Comparison of ENCODE assay signal across 1 cellular context in the genomic region with DNA sequence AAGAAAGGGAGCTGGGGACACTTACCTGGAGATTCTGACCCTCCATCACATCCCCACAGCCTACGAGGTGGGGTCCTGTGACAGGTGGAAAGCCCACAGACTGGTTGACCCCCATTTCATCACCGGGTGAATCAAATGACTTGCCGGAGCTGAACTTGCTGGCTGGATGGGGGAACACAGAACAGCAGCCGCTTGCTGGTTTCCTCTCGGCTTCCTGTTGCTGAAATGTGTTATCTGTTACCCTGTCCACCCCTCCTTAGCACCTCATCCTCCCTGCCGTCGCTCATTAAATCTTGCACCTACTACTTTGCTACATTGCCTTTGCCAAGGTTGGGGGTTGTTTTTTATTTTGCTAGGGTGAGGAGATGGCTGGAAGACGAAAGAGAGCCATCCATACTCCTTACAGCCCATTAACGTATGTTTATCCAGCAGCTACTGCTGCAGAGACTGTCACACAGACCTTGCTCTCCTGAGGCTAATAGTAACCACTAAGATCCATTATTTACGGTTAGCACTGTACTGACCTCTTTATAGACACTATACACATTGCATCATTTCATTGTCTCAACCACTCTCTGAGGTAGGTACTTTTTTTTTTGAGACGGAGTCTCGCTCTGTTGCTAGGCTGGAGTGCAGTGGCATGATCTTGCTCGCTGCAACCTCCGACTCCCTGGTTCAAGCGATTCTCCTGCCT.
TF ChIP-seq lines count a peak whose summit lies in the region.

No MANE protein-coding gene starts in this region.

TF ChIP-seq in WTC11, 78 proteins besides CTCF, POLR2A, EP300 and RAD21 (continued from another document):
- TF ChIP-seq, protein P1, sequence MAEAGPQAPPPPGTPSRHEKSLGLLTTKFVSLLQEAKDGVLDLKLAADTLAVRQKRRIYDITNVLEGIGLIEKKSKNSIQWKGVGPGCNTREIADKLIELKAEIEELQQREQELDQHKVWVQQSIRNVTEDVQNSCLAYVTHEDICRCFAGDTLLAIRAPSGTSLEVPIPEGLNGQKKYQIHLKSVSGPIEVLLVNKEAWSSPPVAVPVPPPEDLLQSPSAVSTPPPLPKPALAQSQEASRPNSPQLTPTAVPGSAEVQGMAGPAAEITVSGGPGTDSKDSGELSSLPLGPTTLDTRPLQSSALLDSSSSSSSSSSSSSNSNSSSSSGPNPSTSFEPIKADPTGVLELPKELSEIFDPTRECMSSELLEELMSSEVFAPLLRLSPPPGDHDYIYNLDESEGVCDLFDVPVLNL (CRISPR knock-in tag; IDR thresholded peaks at IDR 0.05; ENCODE audit: borderline replicate concordance, low read depth) = no peak
- TF ChIP-seq, protein P2, sequence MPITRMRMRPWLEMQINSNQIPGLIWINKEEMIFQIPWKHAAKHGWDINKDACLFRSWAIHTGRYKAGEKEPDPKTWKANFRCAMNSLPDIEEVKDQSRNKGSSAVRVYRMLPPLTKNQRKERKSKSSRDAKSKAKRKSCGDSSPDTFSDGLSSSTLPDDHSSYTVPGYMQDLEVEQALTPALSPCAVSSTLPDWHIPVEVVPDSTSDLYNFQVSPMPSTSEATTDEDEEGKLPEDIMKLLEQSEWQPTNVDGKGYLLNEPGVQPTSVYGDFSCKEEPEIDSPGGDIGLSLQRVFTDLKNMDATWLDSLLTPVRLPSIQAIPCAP (CRISPR knock-in tag; IDR thresholded peaks at IDR 0.05) = no peak
- TF ChIP-seq, protein P3, sequence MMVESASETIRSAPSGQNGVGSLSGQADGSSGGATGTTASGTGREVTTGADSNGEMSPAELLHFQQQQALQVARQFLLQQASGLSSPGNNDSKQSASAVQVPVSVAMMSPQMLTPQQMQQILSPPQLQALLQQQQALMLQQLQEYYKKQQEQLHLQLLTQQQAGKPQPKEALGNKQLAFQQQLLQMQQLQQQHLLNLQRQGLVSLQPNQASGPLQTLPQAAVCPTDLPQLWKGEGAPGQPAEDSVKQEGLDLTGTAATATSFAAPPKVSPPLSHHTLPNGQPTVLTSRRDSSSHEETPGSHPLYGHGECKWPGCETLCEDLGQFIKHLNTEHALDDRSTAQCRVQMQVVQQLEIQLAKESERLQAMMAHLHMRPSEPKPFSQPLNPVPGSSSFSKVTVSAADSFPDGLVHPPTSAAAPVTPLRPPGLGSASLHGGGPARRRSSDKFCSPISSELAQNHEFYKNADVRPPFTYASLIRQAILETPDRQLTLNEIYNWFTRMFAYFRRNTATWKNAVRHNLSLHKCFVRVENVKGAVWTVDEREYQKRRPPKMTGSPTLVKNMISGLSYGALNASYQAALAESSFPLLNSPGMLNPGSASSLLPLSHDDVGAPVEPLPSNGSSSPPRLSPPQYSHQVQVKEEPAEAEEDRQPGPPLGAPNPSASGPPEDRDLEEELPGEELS (CRISPR knock-in tag; IDR thresholded peaks at IDR 0.05) = no peak
- no peak for TF ChIP-seq NFE2L1 (CRISPR knock-in tag; IDR thresholded peaks at IDR 0.05)
- no peak for TF ChIP-seq ZNF219 (CRISPR knock-in tag; IDR thresholded peaks at IDR 0.05; ENCODE audit: borderline replicate concordance)
- no peak for TF ChIP-seq MXD4 (CRISPR knock-in tag; IDR thresholded peaks at IDR 0.05; ENCODE audit: borderline replicate concordance)
- no peak for TF ChIP-seq TP53 (CRISPR knock-in tag; IDR thresholded peaks at IDR 0.05)
